32 cellular contexts compared by ENCODE assay signal in the genomic region with DNA sequence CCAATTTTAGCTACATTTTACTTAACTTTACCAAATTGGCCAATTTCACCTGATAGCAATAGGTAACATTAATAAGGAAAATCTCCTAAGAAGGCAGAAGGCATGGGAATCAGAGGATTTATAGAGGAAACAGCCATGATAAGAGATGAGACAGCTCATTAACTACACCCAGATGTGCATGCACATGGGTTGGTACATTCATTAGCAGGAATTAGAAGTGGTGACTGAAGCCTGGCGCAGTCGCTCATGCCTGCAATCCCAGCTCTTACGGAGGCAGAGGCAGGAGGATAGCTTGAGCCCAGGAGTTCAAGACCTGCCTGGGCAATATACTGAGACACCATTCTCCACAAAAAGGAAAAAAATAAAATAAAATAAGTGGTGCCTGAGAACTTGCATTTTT.
"Had no signal": no experiment of that assay in that cellular context is flagged by ENCODE, and none has a peak within 500 bp of the region (broad histone marks: within the 10 kb centered on the region; RNA-seq: fewer than 3 reads in every experiment).

No MANE protein-coding gene starts in this region.

- H3K9me3 ChIP-seq: MG63, SJCRH30, SK-N-SH had no signal

- ATAC-seq: Panc1, Right ventricle myocardium inferior had no signal

- H2AFZ ChIP-seq: PC-9 had no signal

- H3K27ac ChIP-seq: PC-9, RWPE1, SJCRH30 had no signal

- H3K9ac ChIP-seq: SK-N-SH had no signal

- H3K27me3 ChIP-seq: MG63, SJCRH30 had no signal

- H3K4me2 ChIP-seq: PC-9, SK-N-SH had no signal

- H3K36me3 ChIP-seq: MG63, SJCRH30 had no signal

- DNase-seq: Kasumi-1, KG1, MG63, NCI-H1048, NCI-H1092 treated with DMSO at 0.1 percent for 48 hours, NCI-H1105 treated with DMSO at 0.1 percent for 48 hours, NCI-H1417, NCI-H1436, NCI-H146, NCI-H1694, NCI-H187, NCI-H1930, NCI-H2029 treated with DMSO at 0.1 percent for 48 hours, NCI-H2081 treated with DMSO at 0.1 percent for 48 hours, NCI-H2107, NCI-H2171, NCI-H226, NCI-H446 treated with DMSO at 0.1 percent for 48 hours, NCI-H510A, NCI-H526, NCI-H69, NCI-H748 treated with DMSO at 0.1 percent for 48 hours, NCI-H82, PC-9, SHP77, SIG-M5, SJCRH30, SK-N-SH, SW 1271 had no signal

- H3K4me3 ChIP-seq: MG63, PC-9, SJCRH30 had no signal
